ENCODE assay signal across 8 cellular contexts in genomic region chr6:31659649-31660223, GRCh38. TPM values are rescaled to one million over a fixed set of nuclear protein-coding genes. Genes with fewer than 3 reads are reported as not detected.
A peak's percentile ranks its signal among the peaks of the same experiment; 100 is the strongest.
DNase-seq lines count a peak whose midpoint lies in the region; ATAC-seq and TF ChIP-seq lines count a peak whose summit lies in the region.

No MANE protein-coding gene starts in this region.

- no peaks in the 10 kb centered on the region for H3K27me3 ChIP-seq in endodermal cell (ENCODE audit: control insufficient read depth, insufficient read depth, low read length, poor library complexity, severe bottlenecking)

- peak overlapping the region; percentile 75 for H3K9ac ChIP-seq in endodermal cell (ENCODE audit: extremely low read depth, low read length, poor library complexity, severe bottlenecking)

- H3K4me3 Mint-ChIP-seq in endodermal cell = peak overlapping the region; percentile 83
- H3K4me3 Mint-ChIP-seq in naive thymus-derived CD8-positive, alpha-beta T cell = peak overlapping the region; percentile 85 to 95 (median 93)

- H3K4me1 ChIP-seq in endodermal cell (ENCODE audit: control insufficient read depth, insufficient read depth, low read length) = peaks cover 11% of the 10 kb centered on the region

- 73% methylated on average over 8 to 10 of the region's 10 CpGs for WGBS in endodermal cell (ENCODE audit: insufficient coverage in 1 of 2, insufficient read length in 1 of 2), 2 experiments

- H3K9me3 Mint-ChIP-seq in endodermal cell = no peaks in the 10 kb centered on the region
- H3K9me3 Mint-ChIP-seq in naive thymus-derived CD8-positive, alpha-beta T cell = no peaks in the 10 kb centered on the region

- POLR2A ChIA-PET in naive thymus-derived CD8-positive, alpha-beta T cell (lab: Charles Lee) = interaction anchor here (0.6 to 1.8 kb wide), 2 partner anchors 11 to 14 kb away, joined by 4 to 7 read pairs; no protein-coding TSS in a partner anchor

- H3K9me3 ChIP-seq in endodermal cell (ENCODE audit: control insufficient read depth, low read length) = no peaks in the 10 kb centered on the region

- peaks cover 41% of the 10 kb centered on the region for H3K36me3 Mint-ChIP-seq in endodermal cell (ENCODE audit: low read depth)
- peaks cover 0 to 44% (median 5%) of the 10 kb centered on the region in 3 donors for H3K36me3 Mint-ChIP-seq in naive thymus-derived CD8-positive, alpha-beta T cell

- H3K36me3 ChIP-seq in endodermal cell (ENCODE audit: control insufficient read depth, insufficient read depth, low read length) = peaks cover 21% of the 10 kb centered on the region

- peak; percentile 40 to 59 for ATAC-seq in naive thymus-derived CD8-positive, alpha-beta T cell

- peak overlapping the region; percentile 99 for H3K4me3 ChIP-seq in endodermal cell (ENCODE audit: low read length)

- no peaks in the 10 kb centered on the region for H3K27me3 Mint-ChIP-seq in endodermal cell (ENCODE audit: insufficient read depth)
- H3K27me3 Mint-ChIP-seq in naive thymus-derived CD8-positive, alpha-beta T cell = no peaks in the 10 kb centered on the region

- H3K4me1 Mint-ChIP-seq in endodermal cell = peaks cover 34% of the 10 kb centered on the region
- H3K4me1 Mint-ChIP-seq in naive thymus-derived CD8-positive, alpha-beta T cell = peaks cover 41 to 89% (median 86%) of the 10 kb centered on the region in 4 donors

- peak overlapping the region; percentile 92 for H3K27ac Mint-ChIP-seq in endodermal cell
- H3K27ac Mint-ChIP-seq in naive thymus-derived CD8-positive, alpha-beta T cell = peak overlapping the region; percentile 84 to 93 (median 90)

- peak overlapping the region; percentile 73 for H3K27ac ChIP-seq in endodermal cell (ENCODE audit: low read depth, low read length)

- DNase-seq in DMS79 treated with DMSO at 0.1 percent for 48 hours (lab: John Stamatoyannopoulos, UW) (peak; percentile 18), DMS79 (lab: John Stamatoyannopoulos, UW) (no peak), RPMI7951 (ENCODE audit: low read depth) (peak; percentile 43), endodermal cell (peak; percentile 70), mesenteric fat pad (ENCODE audit: low spot score) (no peak), NCI-H345 treated with DMSO at 0.1 percent for 48 hours (lab: John Stamatoyannopoulos, UW; ENCODE audit: unreplicated experiment) (no peak), NCI-H187 (lab: John Stamatoyannopoulos, UW) (no peak)
- DNase-seq in naive thymus-derived CD8-positive, alpha-beta T cell = peak in 3 of 10 donors; percentile 13 to 47 (median 26)

- TF ChIP-seq CTCF in endodermal cell (conservative IDR thresholded peaks at IDR 0.05) = no peak

RNA-seq across cellular contexts. Expression of gene C6orf47, which starts 0.8 kb away (rescaled TPM):
- total RNA-seq in RPMI7951 (2014; rRNA removed; shearing (Covaris generic)) = 13.9 and 18.6 TPM in 2 replicates
- total RNA-seq in endodermal cell (10 to 100 TPM; 14.0 to 14.9 TPM), mesenteric fat pad (21.6 TPM)
- polyA plus RNA-seq in endodermal cell (2013, experiment 1 of 2) = 9.6 TPM
- polyA plus RNA-seq in endodermal cell (2013, experiment 2 of 2) = 9.5 TPM
- 10 to 100 TPM; 24.9 to 26.3 TPM for total RNA-seq in naive thymus-derived CD8-positive, alpha-beta T cell
- 10 to 100 TPM; 17.0 to 36.7 (median 21.3) TPM for polyA plus RNA-seq in naive thymus-derived CD8-positive, alpha-beta T cell

RNA-seq across cellular contexts. Expression of gene APOM, which starts 4.0 kb away (rescaled TPM):
- total RNA-seq in RPMI7951 (2014; rRNA removed; shearing (Covaris generic)) = 2.5 and 3.4 TPM in 2 replicates
- total RNA-seq in endodermal cell = 1 to 10 TPM; 1.6 to 3.2 TPM
- polyA plus RNA-seq in endodermal cell (2013, experiment 1 of 2) = 6.1 TPM
- 6.9 TPM for polyA plus RNA-seq in endodermal cell (2013, experiment 2 of 2)
- 1 to 10 TPM; 2.2 to 3.1 TPM for total RNA-seq in naive thymus-derived CD8-positive, alpha-beta T cell
- polyA plus RNA-seq in naive thymus-derived CD8-positive, alpha-beta T cell = 1 to 10 TPM; 5.0 to 8.0 (median 5.5) TPM
- total RNA-seq in mesenteric fat pad = 3.3 TPM

RNA-seq across cellular contexts. Expression of gene GPANK1, which starts 5.1 kb away (rescaled TPM):
- 20.0 and 22.5 TPM in 2 replicates for total RNA-seq in RPMI7951 (2014; rRNA removed; shearing (Covaris generic))
- total RNA-seq in endodermal cell (10 to 100 TPM; 16.1 to 21.3 TPM), mesenteric fat pad (10.5 TPM)
- polyA plus RNA-seq in endodermal cell (2013, experiment 1 of 2) = 25.9 TPM
- polyA plus RNA-seq in endodermal cell (2013, experiment 2 of 2) = 24.4 TPM
- 10 to 100 TPM; 26.6 to 27.9 TPM for total RNA-seq in naive thymus-derived CD8-positive, alpha-beta T cell
- polyA plus RNA-seq in naive thymus-derived CD8-positive, alpha-beta T cell = 10 to 100 TPM; 20.8 to 22.9 (median 21.2) TPM

RNA-seq across cellular contexts. Expression of gene CSNK2B, which starts 6.1 kb away (rescaled TPM):
- total RNA-seq in RPMI7951 (2014; rRNA removed; shearing (Covaris generic)) = 371 and 469 TPM in 2 replicates
- total RNA-seq in endodermal cell (100 to 1,000 TPM; 155 to 171 TPM), mesenteric fat pad (125 TPM)
- 227 TPM for polyA plus RNA-seq in endodermal cell (2013, experiment 1 of 2)
- polyA plus RNA-seq in endodermal cell (2013, experiment 2 of 2) = 191 TPM
- 100 to 1,000 TPM; 131 to 133 TPM for total RNA-seq in naive thymus-derived CD8-positive, alpha-beta T cell
- polyA plus RNA-seq in naive thymus-derived CD8-positive, alpha-beta T cell = 100 to 1,000 TPM; 214 to 230 (median 217) TPM

RNA-seq across cellular contexts. Expression of gene BAG6, which starts 7.3 kb away (rescaled TPM):
- 124 and 161 TPM in 2 replicates for total RNA-seq in RPMI7951 (2014; rRNA removed; shearing (Covaris generic))
- total RNA-seq in endodermal cell (100 to 1,000 TPM; 413 to 428 TPM), mesenteric fat pad (229 TPM)
- 320 TPM for polyA plus RNA-seq in endodermal cell (2013, experiment 1 of 2)
- 283 TPM for polyA plus RNA-seq in endodermal cell (2013, experiment 2 of 2)
- 100 to 1,000 TPM; 244 to 258 TPM for total RNA-seq in naive thymus-derived CD8-positive, alpha-beta T cell
- 10 to 100 TPM; 17.7 to 21.5 (median 21.1) TPM for polyA plus RNA-seq in naive thymus-derived CD8-positive, alpha-beta T cell

Comparison
In these comparisons a context has a peak if more than half of its experiments do, and no peak if none do; other contexts are left out.
1. DNase-seq: peak in DMS79 treated with DMSO at 0.1 percent for 48 hours (single experiment), RPMI7951 (single experiment) and endodermal cell (single experiment); none in DMS79 (single experiment), mesenteric fat pad (single experiment), NCI-H345 treated with DMSO at 0.1 percent for 48 hours (single experiment) and NCI-H187 (0 of 2).